In genomic region chr6:2919401-2919800, GRCh38 we compare ENCODE assay signal across 1 cellular context.
TF ChIP-seq lines count a peak whose summit lies in the region.

No MANE protein-coding gene starts in this region.

TF ChIP-seq in H1, 55 proteins besides CTCF, POLR2A, EP300 and RAD21:
- TF ChIP-seq, protein P1, sequence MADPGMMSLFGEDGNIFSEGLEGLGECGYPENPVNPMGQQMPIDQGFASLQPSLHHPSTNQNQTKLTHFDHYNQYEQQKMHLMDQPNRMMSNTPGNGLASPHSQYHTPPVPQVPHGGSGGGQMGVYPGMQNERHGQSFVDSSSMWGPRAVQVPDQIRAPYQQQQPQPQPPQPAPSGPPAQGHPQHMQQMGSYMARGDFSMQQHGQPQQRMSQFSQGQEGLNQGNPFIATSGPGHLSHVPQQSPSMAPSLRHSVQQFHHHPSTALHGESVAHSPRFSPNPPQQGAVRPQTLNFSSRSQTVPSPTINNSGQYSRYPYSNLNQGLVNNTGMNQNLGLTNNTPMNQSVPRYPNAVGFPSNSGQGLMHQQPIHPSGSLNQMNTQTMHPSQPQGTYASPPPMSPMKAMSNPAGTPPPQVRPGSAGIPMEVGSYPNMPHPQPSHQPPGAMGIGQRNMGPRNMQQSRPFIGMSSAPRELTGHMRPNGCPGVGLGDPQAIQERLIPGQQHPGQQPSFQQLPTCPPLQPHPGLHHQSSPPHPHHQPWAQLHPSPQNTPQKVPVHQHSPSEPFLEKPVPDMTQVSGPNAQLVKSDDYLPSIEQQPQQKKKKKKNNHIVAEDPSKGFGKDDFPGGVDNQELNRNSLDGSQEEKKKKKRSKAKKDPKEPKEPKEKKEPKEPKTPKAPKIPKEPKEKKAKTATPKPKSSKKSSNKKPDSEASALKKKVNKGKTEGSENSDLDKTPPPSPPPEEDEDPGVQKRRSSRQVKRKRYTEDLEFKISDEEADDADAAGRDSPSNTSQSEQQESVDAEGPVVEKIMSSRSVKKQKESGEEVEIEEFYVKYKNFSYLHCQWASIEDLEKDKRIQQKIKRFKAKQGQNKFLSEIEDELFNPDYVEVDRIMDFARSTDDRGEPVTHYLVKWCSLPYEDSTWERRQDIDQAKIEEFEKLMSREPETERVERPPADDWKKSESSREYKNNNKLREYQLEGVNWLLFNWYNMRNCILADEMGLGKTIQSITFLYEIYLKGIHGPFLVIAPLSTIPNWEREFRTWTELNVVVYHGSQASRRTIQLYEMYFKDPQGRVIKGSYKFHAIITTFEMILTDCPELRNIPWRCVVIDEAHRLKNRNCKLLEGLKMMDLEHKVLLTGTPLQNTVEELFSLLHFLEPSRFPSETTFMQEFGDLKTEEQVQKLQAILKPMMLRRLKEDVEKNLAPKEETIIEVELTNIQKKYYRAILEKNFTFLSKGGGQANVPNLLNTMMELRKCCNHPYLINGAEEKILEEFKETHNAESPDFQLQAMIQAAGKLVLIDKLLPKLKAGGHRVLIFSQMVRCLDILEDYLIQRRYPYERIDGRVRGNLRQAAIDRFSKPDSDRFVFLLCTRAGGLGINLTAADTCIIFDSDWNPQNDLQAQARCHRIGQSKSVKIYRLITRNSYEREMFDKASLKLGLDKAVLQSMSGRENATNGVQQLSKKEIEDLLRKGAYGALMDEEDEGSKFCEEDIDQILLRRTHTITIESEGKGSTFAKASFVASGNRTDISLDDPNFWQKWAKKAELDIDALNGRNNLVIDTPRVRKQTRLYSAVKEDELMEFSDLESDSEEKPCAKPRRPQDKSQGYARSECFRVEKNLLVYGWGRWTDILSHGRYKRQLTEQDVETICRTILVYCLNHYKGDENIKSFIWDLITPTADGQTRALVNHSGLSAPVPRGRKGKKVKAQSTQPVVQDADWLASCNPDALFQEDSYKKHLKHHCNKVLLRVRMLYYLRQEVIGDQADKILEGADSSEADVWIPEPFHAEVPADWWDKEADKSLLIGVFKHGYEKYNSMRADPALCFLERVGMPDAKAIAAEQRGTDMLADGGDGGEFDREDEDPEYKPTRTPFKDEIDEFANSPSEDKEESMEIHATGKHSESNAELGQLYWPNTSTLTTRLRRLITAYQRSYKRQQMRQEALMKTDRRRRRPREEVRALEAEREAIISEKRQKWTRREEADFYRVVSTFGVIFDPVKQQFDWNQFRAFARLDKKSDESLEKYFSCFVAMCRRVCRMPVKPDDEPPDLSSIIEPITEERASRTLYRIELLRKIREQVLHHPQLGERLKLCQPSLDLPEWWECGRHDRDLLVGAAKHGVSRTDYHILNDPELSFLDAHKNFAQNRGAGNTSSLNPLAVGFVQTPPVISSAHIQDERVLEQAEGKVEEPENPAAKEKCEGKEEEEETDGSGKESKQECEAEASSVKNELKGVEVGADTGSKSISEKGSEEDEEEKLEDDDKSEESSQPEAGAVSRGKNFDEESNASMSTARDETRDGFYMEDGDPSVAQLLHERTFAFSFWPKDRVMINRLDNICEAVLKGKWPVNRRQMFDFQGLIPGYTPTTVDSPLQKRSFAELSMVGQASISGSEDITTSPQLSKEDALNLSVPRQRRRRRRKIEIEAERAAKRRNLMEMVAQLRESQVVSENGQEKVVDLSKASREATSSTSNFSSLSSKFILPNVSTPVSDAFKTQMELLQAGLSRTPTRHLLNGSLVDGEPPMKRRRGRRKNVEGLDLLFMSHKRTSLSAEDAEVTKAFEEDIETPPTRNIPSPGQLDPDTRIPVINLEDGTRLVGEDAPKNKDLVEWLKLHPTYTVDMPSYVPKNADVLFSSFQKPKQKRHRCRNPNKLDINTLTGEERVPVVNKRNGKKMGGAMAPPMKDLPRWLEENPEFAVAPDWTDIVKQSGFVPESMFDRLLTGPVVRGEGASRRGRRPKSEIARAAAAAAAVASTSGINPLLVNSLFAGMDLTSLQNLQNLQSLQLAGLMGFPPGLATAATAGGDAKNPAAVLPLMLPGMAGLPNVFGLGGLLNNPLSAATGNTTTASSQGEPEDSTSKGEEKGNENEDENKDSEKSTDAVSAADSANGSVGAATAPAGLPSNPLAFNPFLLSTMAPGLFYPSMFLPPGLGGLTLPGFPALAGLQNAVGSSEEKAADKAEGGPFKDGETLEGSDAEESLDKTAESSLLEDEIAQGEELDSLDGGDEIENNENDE (IDR thresholded peaks at IDR 0.05; ENCODE audit: insufficient replicate concordance, low read length) = no peak
- no peak for TF ChIP-seq GABPA (IDR thresholded peaks at IDR 0.05; ENCODE audit: borderline replicate concordance, insufficient read depth, low read length)
- TF ChIP-seq NRF1 (IDR thresholded peaks at IDR 0.05; ENCODE audit: low read depth, low read length) = no peak
- no peak for TF ChIP-seq SAP30 (IDR thresholded peaks at IDR 0.05; ENCODE audit: insufficient read depth, insufficient replicate concordance, low read length)
- TF ChIP-seq SP2 (IDR thresholded peaks at IDR 0.05; ENCODE audit: low read length) = no peak
- TF ChIP-seq CTBP2 (IDR thresholded peaks at IDR 0.05; ENCODE audit: borderline replicate concordance, insufficient read depth, insufficient read length, low read length) = no peak
- no peak for TF ChIP-seq RNF2 (IDR thresholded peaks at IDR 0.05; ENCODE audit: borderline replicate concordance, low read depth, low read length, missing control alignments, poor library complexity, severe bottlenecking)
- TF ChIP-seq, protein P2, sequence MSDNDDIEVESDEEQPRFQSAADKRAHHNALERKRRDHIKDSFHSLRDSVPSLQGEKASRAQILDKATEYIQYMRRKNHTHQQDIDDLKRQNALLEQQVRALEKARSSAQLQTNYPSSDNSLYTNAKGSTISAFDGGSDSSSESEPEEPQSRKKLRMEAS (IDR thresholded peaks at IDR 0.05) = no peak
- no peak for TF ChIP-seq SUZ12 (IDR thresholded peaks at IDR 0.05; ENCODE audit: low read length)
- no peak for TF ChIP-seq ASH2L (IDR thresholded peaks at IDR 0.05; ENCODE audit: low read length)
- no peak for TF ChIP-seq RXRA (IDR thresholded peaks at IDR 0.05; ENCODE audit: insufficient read depth, low read depth, low read length)
- TF ChIP-seq HDAC2 (IDR thresholded peaks at IDR 0.05; ENCODE audit: borderline replicate concordance in 1 of 2, low read depth in 2 of 2, low read length in 2 of 2) = no peak
- no peak for TF ChIP-seq POU5F1 (IDR thresholded peaks at IDR 0.05; ENCODE audit: low read depth, low read length)
- TF ChIP-seq, protein P3, sequence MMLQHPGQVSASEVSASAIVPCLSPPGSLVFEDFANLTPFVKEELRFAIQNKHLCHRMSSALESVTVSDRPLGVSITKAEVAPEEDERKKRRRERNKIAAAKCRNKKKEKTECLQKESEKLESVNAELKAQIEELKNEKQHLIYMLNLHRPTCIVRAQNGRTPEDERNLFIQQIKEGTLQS (IDR thresholded peaks at IDR 0.05; ENCODE audit: insufficient read depth, low read depth, low read length) = no peak
- no peak for TF ChIP-seq ATF2 (IDR thresholded peaks at IDR 0.05; ENCODE audit: low read length)
- TF ChIP-seq CBX5 (IDR thresholded peaks at IDR 0.05; ENCODE audit: low read depth, low read length) = no peak
- TF ChIP-seq FOSL1 (IDR thresholded peaks at IDR 0.05; ENCODE audit: insufficient read depth, low read depth, low read length) = no peak
